ENCODE assay signal across 8 cellular contexts in the genomic region with DNA sequence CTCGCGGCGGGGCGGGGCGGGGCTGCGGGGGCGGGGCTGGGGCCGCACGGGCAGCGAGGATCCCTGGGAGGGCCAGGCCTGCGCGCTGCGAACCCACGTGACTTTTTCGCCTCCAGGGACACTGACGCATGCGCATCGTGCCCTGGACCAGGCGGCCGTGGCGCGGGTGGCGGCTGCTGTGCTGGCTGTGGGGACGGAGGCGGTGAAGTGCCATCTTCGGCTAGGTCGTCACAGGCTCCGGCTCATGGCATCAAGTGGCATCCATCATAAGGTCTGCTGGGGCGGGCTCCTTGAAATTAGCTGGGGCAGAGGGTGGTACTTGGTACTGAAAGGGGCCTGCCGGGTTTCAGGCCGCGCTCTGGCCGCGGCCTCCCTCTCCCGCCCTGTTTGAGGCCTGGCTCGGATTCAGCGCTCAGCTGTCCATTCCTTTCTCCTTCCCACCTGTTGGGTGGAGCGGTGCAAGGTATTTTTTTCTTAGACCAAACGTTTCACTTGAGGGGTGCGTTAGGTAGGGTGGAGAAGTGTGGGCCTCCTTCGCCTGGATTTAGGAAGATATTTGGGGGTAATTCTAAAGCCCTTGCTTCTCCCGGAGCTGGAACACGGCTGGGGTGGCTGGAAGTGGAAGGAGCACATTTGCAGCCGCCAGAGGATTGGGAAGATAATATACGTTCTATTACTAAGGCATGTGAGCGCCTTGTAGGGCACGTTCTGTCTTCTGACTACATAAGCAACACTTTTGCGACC. TPM values are rescaled to one million over a fixed set of nuclear protein-coding genes. Genes with fewer than 3 reads are reported as not detected.
DNase-seq lines count a peak whose midpoint lies in the region; ATAC-seq and TF ChIP-seq lines count a peak whose summit lies in the region.

A gene with protein sequence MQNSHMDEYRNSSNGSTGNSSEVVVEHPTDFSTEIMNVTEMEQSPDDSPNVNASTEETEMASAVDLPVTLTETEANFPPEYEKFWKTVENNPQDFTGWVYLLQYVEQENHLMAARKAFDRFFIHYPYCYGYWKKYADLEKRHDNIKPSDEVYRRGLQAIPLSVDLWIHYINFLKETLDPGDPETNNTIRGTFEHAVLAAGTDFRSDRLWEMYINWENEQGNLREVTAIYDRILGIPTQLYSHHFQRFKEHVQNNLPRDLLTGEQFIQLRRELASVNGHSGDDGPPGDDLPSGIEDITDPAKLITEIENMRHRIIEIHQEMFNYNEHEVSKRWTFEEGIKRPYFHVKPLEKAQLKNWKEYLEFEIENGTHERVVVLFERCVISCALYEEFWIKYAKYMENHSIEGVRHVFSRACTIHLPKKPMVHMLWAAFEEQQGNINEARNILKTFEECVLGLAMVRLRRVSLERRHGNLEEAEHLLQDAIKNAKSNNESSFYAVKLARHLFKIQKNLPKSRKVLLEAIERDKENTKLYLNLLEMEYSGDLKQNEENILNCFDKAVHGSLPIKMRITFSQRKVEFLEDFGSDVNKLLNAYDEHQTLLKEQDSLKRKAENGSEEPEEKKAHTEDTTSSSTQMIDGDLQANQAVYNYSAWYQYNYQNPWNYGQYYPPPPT (plus strand): TSS at position 138 of the 744 bp plus-strand sequence. CDS start 11,124 bp downstream, outside the sequence.

- no peak for TF ChIP-seq CTCF in GM23338 (conservative IDR thresholded peaks at IDR 0.05; ENCODE audit: low read depth in 2 of 2)

- H3K9me3 Mint-ChIP-seq in GM23338 (peaks cover 5% of the 10 kb centered on the region; the same call in 2 of the 3 replicates), naive B cell (peaks cover 0 to 3% (median 0%) of the 10 kb centered on the region in 7 donors)
- no peaks in the 10 kb centered on the region for H3K9me3 Mint-ChIP-seq in stimulated activated effector memory CD8-positive, alpha-beta T cell treated with anti-CD3 and anti-CD28 coated beads, Interleukin-12 subunit alpha, Interleukin-12 subunit beta, amount 100 ng/mL, for 72 hours

- peak within 1 kb of the TSS; percentile 98 for H3K4me3 ChIP-seq in GM23338

- H3K4me1 Mint-ChIP-seq in GM23338 (peaks cover 21% of the 10 kb centered on the region), naive B cell (peaks cover 39 to 52% (median 48%) of the 10 kb centered on the region in 3 donors)
- peaks cover 44% of the 10 kb centered on the region for H3K4me1 Mint-ChIP-seq in stimulated activated effector memory CD8-positive, alpha-beta T cell treated with anti-CD3 and anti-CD28 coated beads, Interleukin-12 subunit alpha, Interleukin-12 subunit beta, amount 100 ng/mL, for 72 hours

- no peaks in the 10 kb centered on the region for H3F3A ChIP-seq in GM23338 (replicated peaks; ENCODE audit: low read depth)

- H2AFZ ChIP-seq in GM23338 = peak within 1 kb of the TSS; percentile 98

- H3K27ac Mint-ChIP-seq in GM23338 (peak within 1 kb of the TSS; percentile 96), naive B cell (peak within 1 kb of the TSS; percentile 96 to 98 (median 96))
- H3K27ac Mint-ChIP-seq in stimulated activated effector memory CD8-positive, alpha-beta T cell treated with anti-CD3 and anti-CD28 coated beads, Interleukin-12 subunit alpha, Interleukin-12 subunit beta, amount 100 ng/mL, for 72 hours = peak within 1 kb of the TSS; percentile 97

- ATAC-seq in GM23338 (peak; percentile 97), naive B cell (ENCODE audit: low read depth in 2 of 2) (peak; percentile 89 to 94)
- ATAC-seq in stimulated activated effector memory CD8-positive, alpha-beta T cell treated with anti-CD3 and anti-CD28 coated beads, Interleukin-12 subunit alpha, Interleukin-12 subunit beta, amount 100 ng/mL, for 72 hours = peak; percentile 97

- peaks cover 52% of the 10 kb centered on the region for H3K79me2 ChIP-seq in GM23338 (replicated peaks; ENCODE audit: insufficient read depth)

- no peaks in the 10 kb centered on the region; the same call in none of the 2 replicates for H3K4me1 ChIP-seq in GM23338 (ENCODE audit: insufficient read depth)

- H3K27me3 Mint-ChIP-seq in GM23338 (ENCODE audit: insufficient read depth, low read depth, poor library complexity) (peaks cover 12% of the 10 kb centered on the region), naive B cell (no peaks in the 10 kb centered on the region)

- peaks cover 3% of the 10 kb centered on the region; the same call in 2 of the 3 replicates for H3K36me3 Mint-ChIP-seq in GM23338 (ENCODE audit: low read depth)
- H3K36me3 Mint-ChIP-seq in naive B cell = no peaks in the 10 kb centered on the region
- H3K36me3 Mint-ChIP-seq in stimulated activated effector memory CD8-positive, alpha-beta T cell treated with anti-CD3 and anti-CD28 coated beads, Interleukin-12 subunit alpha, Interleukin-12 subunit beta, amount 100 ng/mL, for 72 hours = peaks cover 30% of the 10 kb centered on the region

- H3K27me3 ChIP-seq in GM23338 (ENCODE audit: insufficient read depth) = no peaks in the 10 kb centered on the region

- no peaks in the 10 kb centered on the region for H3K36me3 ChIP-seq in GM23338 (ENCODE audit: insufficient read depth)

- peak within 1 kb of the TSS; percentile 88; the same call in 1 of the 2 replicates for H3K27ac ChIP-seq in GM23338 (ENCODE audit: low read depth)

- no peaks in the 10 kb centered on the region for H3K9me2 ChIP-seq in GM23338 (ENCODE audit: insufficient read depth)

- DNase-seq in Daoy (ENCODE audit: low read depth) = peak; percentile 99
- peak; percentile 96 for DNase-seq in GM23338 (ENCODE audit: low spot score)
- peak; percentile 87 to 88 for DNase-seq in Kasumi-1 (lab: John Stamatoyannopoulos, UW)
- peak; percentile 93 for DNase-seq in RKO (ENCODE audit: low spot score)
- DNase-seq in activated T-helper 1 cell treated with anti-CD3 and anti-CD28 coated beads, Interleukin-2, amount 50 U/mL, for 16 hours (ENCODE audit: low read depth in 1 of 2, low spot score in 1 of 2) = peak; percentile 88 to 94
- peak; percentile 89 for DNase-seq in fibroblast of gingiva (ENCODE audit: low read depth)
- peak; percentile 97 for DNase-seq in naive B cell
- DNase-seq in stimulated activated effector memory CD8-positive, alpha-beta T cell treated with anti-CD3 and anti-CD28 coated beads, Interleukin-12 subunit alpha, Interleukin-12 subunit beta, amount 100 ng/mL, for 72 hours (ENCODE audit: low spot score in 2 of 2) = peak; percentile 96 to 99

- peak within 1 kb of the TSS; percentile 93 for H3K4me2 ChIP-seq in GM23338

- H4K20me1 ChIP-seq in GM23338 (replicated peaks; ENCODE audit: insufficient read depth) = peaks cover 32% of the 10 kb centered on the region

- H3K4me3 Mint-ChIP-seq in GM23338 (peak within 1 kb of the TSS; percentile 100), naive B cell (peak within 1 kb of the TSS; percentile 92 to 98 (median 96))
- H3K4me3 Mint-ChIP-seq in stimulated activated effector memory CD8-positive, alpha-beta T cell treated with anti-CD3 and anti-CD28 coated beads, Interleukin-12 subunit alpha, Interleukin-12 subunit beta, amount 100 ng/mL, for 72 hours = peak within 1 kb of the TSS; percentile 96

TF ChIP-seq in GM23338, 12 proteins besides CTCF, POLR2A, EP300 and RAD21:
- TF ChIP-seq POLR2AphosphoS5 (IDR thresholded peaks at IDR 0.05; ENCODE audit: low read depth) (peak; percentile 99), ZNF331 (CRISPR knock-in tag; IDR thresholded peaks at IDR 0.05; ENCODE audit: low read depth) (no peak)

RNA-seq across cellular contexts. Expression of the gene that starts here (rescaled TPM):
- total RNA-seq in Daoy (2014; rRNA removed; shearing (Covaris generic)) = 19.1 and 22.2 TPM in 2 replicates
- 23.9 and 56.9 TPM in 2 replicates for total RNA-seq in GM23338 (2014; rRNA removed; shearing (Covaris generic))
- polyA plus RNA-seq in GM23338 (2016; fragmentation: Nextera tagmentation; extraction: Ambion mirVana) = 27.0 and 30.7 TPM in 2 replicates
- 10 to 100 TPM in 4 of 6 donors, 1 to 10 TPM in 2; 9.2 to 19.6 (median 13.1) TPM for polyA plus RNA-seq in naive B cell (ENCODE audit: low read depth in 6 of 6)

Comparison
In these comparisons a context has a peak if more than half of its experiments do, and no peak if none do; other contexts are left out.
1. Peak in every context shown above with its lines: DNase-seq, ATAC-seq, H3K4me3 ChIP-seq and H3K27ac ChIP-seq.